Comparison of ENCODE assay signal across 8 cellular contexts in genomic region chr22:41302016-41302767, GRCh38. TPM values are rescaled to one million over a fixed set of nuclear protein-coding genes. Genes with fewer than 3 reads are reported as not detected.
DNase-seq lines count a peak whose midpoint lies in the region; TF ChIP-seq lines count a peak whose summit lies in the region.

No MANE protein-coding gene starts in this region.

- H3K9me2 ChIP-seq in OCI-LY1 (ENCODE audit: low read depth, low read length), result no peaks in the 10 kb centered on the region

- H3K4me1 ChIP-seq in OCI-LY1 (ENCODE audit: insufficient read depth, low read length, severe bottlenecking), result peaks cover 15% of the 10 kb centered on the region
- peaks cover 18 to 30% of the 10 kb centered on the region in 2 donors for H3K4me1 ChIP-seq in thyroid gland

- H3K4me2 ChIP-seq in OCI-LY1 (ENCODE audit: low read length), result peak overlapping the region; percentile 92

- no peaks in the 10 kb centered on the region for H4K20me1 ChIP-seq in OCI-LY1 (ENCODE audit: insufficient read depth, low read length)

- H2AFZ ChIP-seq in OCI-LY1 (ENCODE audit: low read length), result no peak overlapping the region

- intact Hi-C loops in lower leg skin (cut with DNase I; ENCODE audit: low total_unique reads), result no loop called here
- intact Hi-C loops in thyroid gland (cut with DNase I), result no loop called here

- H3K36me3 Mint-ChIP-seq in chondrocyte (ENCODE audit: low read depth), result no peaks in the 10 kb centered on the region

- H3K79me2 ChIP-seq in OCI-LY1 (ENCODE audit: insufficient read depth, low read length), result peaks cover 41% of the 10 kb centered on the region

- 0 to 1% methylated on average over 25 to 52 of the region's 60 CpGs for WGBS in lower leg skin, 2 donors
- WGBS in thyroid gland, 2 donors, result 1% methylated on average over 22 to 26 of the region's 60 CpGs

- peak overlapping the region; percentile 94 for H3K9ac ChIP-seq in OCI-LY1 (ENCODE audit: low read length)

- no peak for TF ChIP-seq POLR2A in lower leg skin (IDR thresholded peaks at IDR 0.05)
- TF ChIP-seq POLR2A in thyroid gland (IDR thresholded peaks at IDR 0.05), result no peak

- peak; percentile 53 for DNase-seq in GM13977 (ENCODE audit: low spot score)
- no peak for DNase-seq in chondrocyte (ENCODE audit: low spot score)
- DNase-seq in lower leg skin (ENCODE audit: low spot score in 2 of 2), result no peak
- peak in 1 of 2 donors; percentile 14 for DNase-seq in thyroid gland
- no peak for DNase-seq in midbrain (lab: John Stamatoyannopoulos, UW)
- no peak for DNase-seq in NCI-H446 (lab: John Stamatoyannopoulos, UW)
- no peak for DNase-seq in DMS153 (lab: John Stamatoyannopoulos, UW)

- TF ChIP-seq CTCF in GM13977 (IDR thresholded peaks at IDR 0.05; ENCODE audit: extremely low read depth, insufficient read depth, missing control alignments), result no peak
- TF ChIP-seq CTCF in OCI-LY1 (IDR thresholded peaks at IDR 0.05; ENCODE audit: low read length), result no peak
- TF ChIP-seq CTCF in chondrocyte (IDR thresholded peaks at IDR 0.05), result no peak
- no peak for TF ChIP-seq CTCF in lower leg skin (IDR thresholded peaks at IDR 0.05)
- TF ChIP-seq CTCF in thyroid gland (IDR thresholded peaks at IDR 0.05), result no peak

- H3K4me3 ChIP-seq in OCI-LY1 (ENCODE audit: low read depth, low read length, poor library complexity, severe bottlenecking), result peak overlapping the region; percentile 86
- H3K4me3 ChIP-seq in lower leg skin (ENCODE audit: low read depth, poor library complexity, severe bottlenecking), result peak overlapping the region; percentile 84
- H3K4me3 ChIP-seq in thyroid gland (replicated peaks in 1 of 3), result peak overlapping the region; percentile 36 to 79 (median 63)

- H3K9me3 Mint-ChIP-seq in chondrocyte (ENCODE audit: low read depth), result no peaks in the 10 kb centered on the region

- H3K9me3 ChIP-seq in OCI-LY1 (ENCODE audit: low read length) (no peaks in the 10 kb centered on the region), thyroid gland (no peaks in the 10 kb centered on the region)

- H3K27ac ChIP-seq in OCI-LY1 (ENCODE audit: low read depth, low read length, poor library complexity, severe bottlenecking), result peak overlapping the region; percentile 51
- H3K27ac ChIP-seq in thyroid gland, result peak overlapping the region; percentile 90 to 97 (median 93)

- no peaks in the 10 kb centered on the region for H3F3A ChIP-seq in OCI-LY1 (ENCODE audit: insufficient read depth, low read length)

- H3K27ac Mint-ChIP-seq in chondrocyte (ENCODE audit: unreplicated experiment), result peak overlapping the region; percentile 80

- H3K36me3 ChIP-seq in OCI-LY1 (ENCODE audit: insufficient read depth, low read length), result peaks cover 11% of the 10 kb centered on the region; the same call in 1 of the 2 replicates
- no peaks in the 10 kb centered on the region for H3K36me3 ChIP-seq in thyroid gland

- no peaks in the 10 kb centered on the region for H3K27me3 Mint-ChIP-seq in chondrocyte (ENCODE audit: low read depth)

- in situ Hi-C loops in GM13977 (cut with MboI; ENCODE audit: low pct_unique_long_range_greater_than_20kb, low sequenced_read_pairs, unreplicated experiment), result no loop called here

- H3K27me3 ChIP-seq in OCI-LY1 (ENCODE audit: insufficient read depth, low read length) (no peaks in the 10 kb centered on the region), thyroid gland (no peaks in the 10 kb centered on the region)

- H3K4me3 Mint-ChIP-seq in chondrocyte (ENCODE audit: unreplicated experiment), result peak overlapping the region; percentile 77

- H3K4me1 Mint-ChIP-seq in chondrocyte (ENCODE audit: low read depth), result peaks cover 31% of the 10 kb centered on the region

RNA-seq across cellular contexts. Expression of gene ZC3H7B, which starts 0.9 kb away (rescaled TPM):
- total RNA-seq in chondrocyte (54.7 to 73.3 TPM (median 55.8 TPM) in 3 replicates), lower leg skin (10 to 100 TPM; 19.9 to 39.9 (median 31.2) TPM), thyroid gland (100 to 1,000 TPM in 1 of 4 donors, 10 to 100 TPM in 3; 77.7 to 100 (median 88.7) TPM)

RNA-seq across cellular contexts. Expression of gene RANGAP1, which starts 16.2 kb away (rescaled TPM):
- total RNA-seq in chondrocyte (34.7 to 38.6 TPM (median 35.4 TPM) in 3 replicates), lower leg skin (100 to 1,000 TPM; 119 to 150 (median 121) TPM), thyroid gland (10 to 100 TPM; 35.5 to 42.7 (median 38.8) TPM)
